2 cellular contexts compared by ENCODE assay signal in the genomic region with DNA sequence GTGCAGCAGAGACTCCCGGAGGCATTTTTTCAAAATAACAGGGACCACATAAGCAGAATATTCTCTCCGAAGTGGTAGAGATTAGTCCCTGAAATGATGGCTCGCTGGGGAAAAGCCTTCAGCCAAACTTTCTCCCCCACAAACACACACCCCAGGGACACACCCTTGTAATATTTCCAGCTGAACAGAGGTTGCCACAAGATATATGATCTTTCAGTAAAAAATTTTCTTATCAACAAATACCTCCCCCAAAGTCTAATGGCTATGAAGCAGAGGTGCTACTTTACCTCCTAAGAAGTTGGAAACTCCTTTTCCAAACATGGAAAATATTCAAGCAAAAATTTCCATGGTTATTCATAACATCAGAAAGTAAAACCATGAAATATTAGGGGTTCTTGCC.
TF ChIP-seq lines count a peak whose summit lies in the region.

No MANE protein-coding gene starts in this region.

TF ChIP-seq in GM23338, 12 proteins besides CTCF, POLR2A, EP300 and RAD21 (continues in another document):
- TF ChIP-seq, protein P1, sequence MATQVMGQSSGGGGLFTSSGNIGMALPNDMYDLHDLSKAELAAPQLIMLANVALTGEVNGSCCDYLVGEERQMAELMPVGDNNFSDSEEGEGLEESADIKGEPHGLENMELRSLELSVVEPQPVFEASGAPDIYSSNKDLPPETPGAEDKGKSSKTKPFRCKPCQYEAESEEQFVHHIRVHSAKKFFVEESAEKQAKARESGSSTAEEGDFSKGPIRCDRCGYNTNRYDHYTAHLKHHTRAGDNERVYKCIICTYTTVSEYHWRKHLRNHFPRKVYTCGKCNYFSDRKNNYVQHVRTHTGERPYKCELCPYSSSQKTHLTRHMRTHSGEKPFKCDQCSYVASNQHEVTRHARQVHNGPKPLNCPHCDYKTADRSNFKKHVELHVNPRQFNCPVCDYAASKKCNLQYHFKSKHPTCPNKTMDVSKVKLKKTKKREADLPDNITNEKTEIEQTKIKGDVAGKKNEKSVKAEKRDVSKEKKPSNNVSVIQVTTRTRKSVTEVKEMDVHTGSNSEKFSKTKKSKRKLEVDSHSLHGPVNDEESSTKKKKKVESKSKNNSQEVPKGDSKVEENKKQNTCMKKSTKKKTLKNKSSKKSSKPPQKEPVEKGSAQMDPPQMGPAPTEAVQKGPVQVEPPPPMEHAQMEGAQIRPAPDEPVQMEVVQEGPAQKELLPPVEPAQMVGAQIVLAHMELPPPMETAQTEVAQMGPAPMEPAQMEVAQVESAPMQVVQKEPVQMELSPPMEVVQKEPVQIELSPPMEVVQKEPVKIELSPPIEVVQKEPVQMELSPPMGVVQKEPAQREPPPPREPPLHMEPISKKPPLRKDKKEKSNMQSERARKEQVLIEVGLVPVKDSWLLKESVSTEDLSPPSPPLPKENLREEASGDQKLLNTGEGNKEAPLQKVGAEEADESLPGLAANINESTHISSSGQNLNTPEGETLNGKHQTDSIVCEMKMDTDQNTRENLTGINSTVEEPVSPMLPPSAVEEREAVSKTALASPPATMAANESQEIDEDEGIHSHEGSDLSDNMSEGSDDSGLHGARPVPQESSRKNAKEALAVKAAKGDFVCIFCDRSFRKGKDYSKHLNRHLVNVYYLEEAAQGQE (IDR thresholded peaks at IDR 0.05; ENCODE audit: unreplicated experiment): no peak
- no peak for TF ChIP-seq CREB1 (CRISPR knock-in tag; IDR thresholded peaks at IDR 0.05; ENCODE audit: low read depth)
- no peak for TF ChIP-seq ZNF114 (CRISPR knock-in tag; IDR thresholded peaks at IDR 0.05)
- TF ChIP-seq, protein P2, sequence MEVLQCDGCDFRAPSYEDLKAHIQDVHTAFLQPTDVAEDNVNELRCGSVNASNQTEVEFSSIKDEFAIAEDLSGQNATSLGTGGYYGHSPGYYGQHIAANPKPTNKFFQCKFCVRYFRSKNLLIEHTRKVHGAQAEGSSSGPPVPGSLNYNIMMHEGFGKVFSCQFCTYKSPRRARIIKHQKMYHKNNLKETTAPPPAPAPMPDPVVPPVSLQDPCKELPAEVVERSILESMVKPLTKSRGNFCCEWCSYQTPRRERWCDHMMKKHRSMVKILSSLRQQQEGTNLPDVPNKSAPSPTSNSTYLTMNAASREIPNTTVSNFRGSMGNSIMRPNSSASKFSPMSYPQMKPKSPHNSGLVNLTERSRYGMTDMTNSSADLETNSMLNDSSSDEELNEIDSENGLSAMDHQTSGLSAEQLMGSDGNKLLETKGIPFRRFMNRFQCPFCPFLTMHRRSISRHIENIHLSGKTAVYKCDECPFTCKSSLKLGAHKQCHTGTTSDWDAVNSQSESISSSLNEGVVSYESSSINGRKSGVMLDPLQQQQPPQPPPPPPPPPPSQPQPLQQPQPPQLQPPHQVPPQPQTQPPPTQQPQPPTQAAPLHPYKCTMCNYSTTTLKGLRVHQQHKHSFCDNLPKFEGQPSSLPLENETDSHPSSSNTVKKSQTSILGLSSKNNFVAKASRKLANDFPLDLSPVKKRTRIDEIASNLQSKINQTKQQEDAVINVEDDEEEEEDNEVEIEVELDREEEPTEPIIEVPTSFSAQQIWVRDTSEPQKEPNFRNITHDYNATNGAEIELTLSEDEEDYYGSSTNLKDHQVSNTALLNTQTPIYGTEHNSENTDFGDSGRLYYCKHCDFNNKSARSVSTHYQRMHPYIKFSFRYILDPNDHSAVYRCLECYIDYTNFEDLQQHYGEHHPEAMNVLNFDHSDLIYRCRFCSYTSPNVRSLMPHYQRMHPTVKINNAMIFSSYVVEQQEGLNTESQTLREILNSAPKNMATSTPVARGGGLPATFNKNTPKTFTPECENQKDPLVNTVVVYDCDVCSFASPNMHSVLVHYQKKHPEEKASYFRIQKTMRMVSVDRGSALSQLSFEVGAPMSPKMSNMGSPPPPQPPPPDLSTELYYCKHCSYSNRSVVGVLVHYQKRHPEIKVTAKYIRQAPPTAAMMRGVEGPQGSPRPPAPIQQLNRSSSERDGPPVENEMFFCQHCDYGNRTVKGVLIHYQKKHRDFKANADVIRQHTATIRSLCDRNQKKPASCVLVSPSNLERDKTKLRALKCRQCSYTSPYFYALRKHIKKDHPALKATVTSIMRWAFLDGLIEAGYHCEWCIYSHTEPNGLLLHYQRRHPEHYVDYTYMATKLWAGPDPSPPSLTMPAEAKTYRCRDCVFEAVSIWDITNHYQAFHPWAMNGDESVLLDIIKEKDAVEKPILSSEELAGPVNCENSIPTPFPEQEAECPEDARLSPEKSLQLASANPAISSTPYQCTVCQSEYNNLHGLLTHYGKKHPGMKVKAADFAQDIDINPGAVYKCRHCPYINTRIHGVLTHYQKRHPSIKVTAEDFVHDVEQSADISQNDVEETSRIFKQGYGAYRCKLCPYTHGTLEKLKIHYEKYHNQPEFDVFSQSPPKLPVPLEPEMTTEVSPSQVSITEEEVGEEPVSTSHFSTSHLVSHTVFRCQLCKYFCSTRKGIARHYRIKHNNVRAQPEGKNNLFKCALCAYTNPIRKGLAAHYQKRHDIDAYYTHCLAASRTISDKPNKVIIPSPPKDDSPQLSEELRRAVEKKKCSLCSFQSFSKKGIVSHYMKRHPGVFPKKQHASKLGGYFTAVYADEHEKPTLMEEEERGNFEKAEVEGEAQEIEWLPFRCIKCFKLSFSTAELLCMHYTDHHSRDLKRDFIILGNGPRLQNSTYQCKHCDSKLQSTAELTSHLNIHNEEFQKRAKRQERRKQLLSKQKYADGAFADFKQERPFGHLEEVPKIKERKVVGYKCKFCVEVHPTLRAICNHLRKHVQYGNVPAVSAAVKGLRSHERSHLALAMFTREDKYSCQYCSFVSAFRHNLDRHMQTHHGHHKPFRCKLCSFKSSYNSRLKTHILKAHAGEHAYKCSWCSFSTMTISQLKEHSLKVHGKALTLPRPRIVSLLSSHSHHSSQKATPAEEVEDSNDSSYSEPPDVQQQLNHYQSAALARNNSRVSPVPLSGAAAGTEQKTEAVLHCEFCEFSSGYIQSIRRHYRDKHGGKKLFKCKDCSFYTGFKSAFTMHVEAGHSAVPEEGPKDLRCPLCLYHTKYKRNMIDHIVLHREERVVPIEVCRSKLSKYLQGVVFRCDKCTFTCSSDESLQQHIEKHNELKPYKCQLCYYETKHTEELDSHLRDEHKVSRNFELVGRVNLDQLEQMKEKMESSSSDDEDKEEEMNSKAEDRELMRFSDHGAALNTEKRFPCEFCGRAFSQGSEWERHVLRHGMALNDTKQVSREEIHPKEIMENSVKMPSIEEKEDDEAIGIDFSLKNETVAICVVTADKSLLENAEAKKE (CRISPR knock-in tag; IDR thresholded peaks at IDR 0.05): no peak
- no peak for TF ChIP-seq POLR2AphosphoS5 (IDR thresholded peaks at IDR 0.05; ENCODE audit: low read depth)
- TF ChIP-seq EZH2 (IDR thresholded peaks at IDR 0.05; ENCODE audit: low read depth, unreplicated experiment): no peak
- TF ChIP-seq STAT1 (IDR thresholded peaks at IDR 0.05; ENCODE audit: unreplicated experiment): no peak
- TF ChIP-seq, protein P3, sequence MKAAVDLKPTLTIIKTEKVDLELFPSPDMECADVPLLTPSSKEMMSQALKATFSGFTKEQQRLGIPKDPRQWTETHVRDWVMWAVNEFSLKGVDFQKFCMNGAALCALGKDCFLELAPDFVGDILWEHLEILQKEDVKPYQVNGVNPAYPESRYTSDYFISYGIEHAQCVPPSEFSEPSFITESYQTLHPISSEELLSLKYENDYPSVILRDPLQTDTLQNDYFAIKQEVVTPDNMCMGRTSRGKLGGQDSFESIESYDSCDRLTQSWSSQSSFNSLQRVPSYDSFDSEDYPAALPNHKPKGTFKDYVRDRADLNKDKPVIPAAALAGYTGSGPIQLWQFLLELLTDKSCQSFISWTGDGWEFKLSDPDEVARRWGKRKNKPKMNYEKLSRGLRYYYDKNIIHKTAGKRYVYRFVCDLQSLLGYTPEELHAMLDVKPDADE (IDR thresholded peaks at IDR 0.05): no peak
- no peak for TF ChIP-seq NANOG (IDR thresholded peaks at IDR 0.05; ENCODE audit: borderline replicate concordance)
- TF ChIP-seq EZH2phosphoT487 (IDR thresholded peaks at IDR 0.05; ENCODE audit: unreplicated experiment): no peak

TF ChIP-seq in H1, 55 proteins besides CTCF, POLR2A, EP300 and RAD21:
- TF ChIP-seq SP1 (IDR thresholded peaks at IDR 0.05; ENCODE audit: low read depth, low read length): no peak
- TF ChIP-seq, protein P4, sequence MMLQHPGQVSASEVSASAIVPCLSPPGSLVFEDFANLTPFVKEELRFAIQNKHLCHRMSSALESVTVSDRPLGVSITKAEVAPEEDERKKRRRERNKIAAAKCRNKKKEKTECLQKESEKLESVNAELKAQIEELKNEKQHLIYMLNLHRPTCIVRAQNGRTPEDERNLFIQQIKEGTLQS (IDR thresholded peaks at IDR 0.05; ENCODE audit: insufficient read depth, low read depth, low read length): no peak
- TF ChIP-seq EZH2 (IDR thresholded peaks at IDR 0.05; ENCODE audit: low read depth, low read length, severe bottlenecking): no peak
- TF ChIP-seq SIRT6 (IDR thresholded peaks at IDR 0.05; ENCODE audit: low read length): no peak
- TF ChIP-seq JUND (IDR thresholded peaks at IDR 0.05; ENCODE audit: low read length): no peak
